18 cellular contexts compared by ENCODE assay signal in genomic region chr6:142940487-142940886, GRCh38. TPM values are rescaled to one million over a fixed set of nuclear protein-coding genes. Genes with fewer than 3 reads are reported as not detected.
DNase-seq lines count a peak whose midpoint lies in the region; ATAC-seq and TF ChIP-seq lines count a peak whose summit lies in the region.
"Had no signal": no experiment of that assay in that cellular context is flagged by ENCODE, and none has a peak within 500 bp of the region (broad histone marks: within the 10 kb centered on the region; RNA-seq: fewer than 3 reads in every experiment).

No MANE protein-coding gene starts in this region.

- intact Hi-C loops in OCI-LY7 (cut with micrococcal nuclease; ENCODE audit: unreplicated experiment) = loop anchor here (10.0 kb wide), 1 partner anchor 904 kb away; the partner anchor contains the start of gene LTV1

- no peak overlapping the region for H2AFZ ChIP-seq in OCI-LY7 (ENCODE audit: low read length)

- H3K9me3 Mint-ChIP-seq in activated CD4-positive, alpha-beta T cell treated with anti-CD3 and anti-CD28 coated beads, Interleukin-2, amount 10 ng/mL, durations not matched to agents 7 days and 5 days = no peaks in the 10 kb centered on the region
- peaks cover 0 to 5% (median 0%) of the 10 kb centered on the region in 9 donors for H3K9me3 Mint-ChIP-seq in naive thymus-derived CD8-positive, alpha-beta T cell
- H3K9me3 Mint-ChIP-seq: neural crest cell had no signal

- H3K9me2 ChIP-seq in OCI-LY7 (ENCODE audit: insufficient read depth, low read length) = no peaks in the 10 kb centered on the region

- H3K4me3 ChIP-seq in OCI-LY7 (ENCODE audit: low read depth, low read length, poor library complexity, severe bottlenecking) (peak overlapping the region; percentile 94), astrocyte of the spinal cord (ENCODE audit: low read depth, low read length) (no peak overlapping the region)
- H3K4me3 ChIP-seq: A549, left lung, SK-N-MC had no signal

- H3K27ac ChIP-seq in OCI-LY7 (ENCODE audit: low read depth, low read length, poor library complexity, severe bottlenecking) = peak overlapping the region; percentile 23
- H3K27ac ChIP-seq: A549, left lung, SK-N-MC had no signal

- BruUV-seq in OCI-LY7 (replicated peaks; lab: Mats Ljungman, UMichigan) = no TSS peak

- CTCF ChIA-PET in activated CD4-positive, alpha-beta T cell treated with anti-CD3 and anti-CD28 coated beads, Interleukin-2, amount 10 ng/mL, durations not matched to agents 7 days and 5 days (lab: Charles Lee) = no interaction called here
- CTCF ChIA-PET in OCI-LY7 (lab: Charles Lee; ENCODE audit: unreplicated experiment) = no interaction called here

- peaks cover 14% of the 10 kb centered on the region for H3K36me3 Mint-ChIP-seq in activated CD4-positive, alpha-beta T cell treated with anti-CD3 and anti-CD28 coated beads, Interleukin-2, amount 10 ng/mL, durations not matched to agents 7 days and 5 days (ENCODE audit: low read depth)
- H3K36me3 Mint-ChIP-seq in naive thymus-derived CD8-positive, alpha-beta T cell = peaks cover 2 to 8% (median 4%) of the 10 kb centered on the region in 3 donors

- peak overlapping the region; percentile 46 for H3K4me3 Mint-ChIP-seq in activated CD4-positive, alpha-beta T cell treated with anti-CD3 and anti-CD28 coated beads, Interleukin-2, amount 10 ng/mL, durations not matched to agents 7 days and 5 days
- peak overlapping the region; percentile 7 to 99 (median 94) for H3K4me3 Mint-ChIP-seq in naive thymus-derived CD8-positive, alpha-beta T cell
- H3K4me3 Mint-ChIP-seq: neural crest cell had no signal

- H3K27me3 Mint-ChIP-seq in activated CD4-positive, alpha-beta T cell treated with anti-CD3 and anti-CD28 coated beads, Interleukin-2, amount 10 ng/mL, durations not matched to agents 7 days and 5 days = no peaks in the 10 kb centered on the region
- peaks cover 0 to 6% (median 0%) of the 10 kb centered on the region in 5 donors for H3K27me3 Mint-ChIP-seq in naive thymus-derived CD8-positive, alpha-beta T cell

- peaks cover 68% of the 10 kb centered on the region for H3K4me1 Mint-ChIP-seq in activated CD4-positive, alpha-beta T cell treated with anti-CD3 and anti-CD28 coated beads, Interleukin-2, amount 10 ng/mL, durations not matched to agents 7 days and 5 days
- H3K4me1 Mint-ChIP-seq in naive thymus-derived CD8-positive, alpha-beta T cell = peaks cover 33 to 84% (median 71%) of the 10 kb centered on the region in 4 donors

- H3K4me1 ChIP-seq in OCI-LY7 (ENCODE audit: insufficient read depth, low read length, poor library complexity, severe bottlenecking) = peaks cover 73% of the 10 kb centered on the region

- peak overlapping the region; percentile 97 for H3K4me2 ChIP-seq in OCI-LY7 (ENCODE audit: low read length)
- H3K4me2 ChIP-seq: A549 had no signal

- no peak for DNase-seq in activated CD4-positive, alpha-beta T cell treated with anti-CD3 and anti-CD28 coated beads, Interleukin-2, amount 10 ng/mL, durations not matched to agents 7 days and 5 days
- no peak for DNase-seq in activated CD4-positive, alpha-beta T cell treated with anti-CD3 and anti-CD28 coated beads for 4 hours
- DNase-seq in OCI-LY7 (ENCODE audit: low spot score) (no peak), astrocyte of the spinal cord (ENCODE audit: low read depth, low spot score) (peak; percentile 45), GM20000 (ENCODE audit: low spot score) (no peak), NCI-H446 treated with DMSO at 0.1 percent for 48 hours (lab: John Stamatoyannopoulos, UW) (no peak)
- DNase-seq in naive thymus-derived CD8-positive, alpha-beta T cell = no peak
- DNase-seq: activated CD4-positive, CD25-positive, alpha-beta regulatory T cell treated with anti-CD3 and anti-CD28 coated beads, Interleukin-2, amount 50 U/mL, for 72 hours; amygdala; DMS53; head of caudate nucleus; left lung; NCI-H1694 treated with DMSO at 0.1 percent for 48 hours had no signal

- H3K9me3 ChIP-seq in OCI-LY7 (ENCODE audit: low read length) = peaks cover 14% of the 10 kb centered on the region; the same call in 1 of the 2 replicates
- H3K9me3 ChIP-seq: A549, left lung had no signal

- peaks cover 18% of the 10 kb centered on the region for H3K36me3 ChIP-seq in OCI-LY7 (ENCODE audit: insufficient read depth, low read length)
- H3K36me3 ChIP-seq: left lung had no signal

- H4K20me1 ChIP-seq in OCI-LY7 (ENCODE audit: insufficient read depth, low read length) = no peaks in the 10 kb centered on the region; the same call in 1 of the 2 replicates

- TF ChIP-seq CTCF in OCI-LY7 (conservative IDR thresholded peaks at IDR 0.05; ENCODE audit: low read length) = no peak
- no peak for TF ChIP-seq CTCF in astrocyte of the spinal cord (IDR thresholded peaks at IDR 0.05; ENCODE audit: low read depth, low read length)
- no peak for TF ChIP-seq CTCF in GM20000 (IDR thresholded peaks at IDR 0.05; ENCODE audit: extremely low read depth, missing control alignments)

- H3K79me2 ChIP-seq in OCI-LY7 (ENCODE audit: insufficient read depth, low read depth, low read length) = peaks cover 82% of the 10 kb centered on the region

- in situ Hi-C loops in astrocyte of the spinal cord (cut with HindIII; ENCODE audit: low sequenced_read_pairs) = no loop called here

- ATAC-seq in naive thymus-derived CD8-positive, alpha-beta T cell = no peak
- no peak for ATAC-seq in GM21526 (IDR thresholded peaks at IDR 0.05; ENCODE audit: low FRiP score, unreplicated experiment)
- ATAC-seq: A549, HepG2, left lung had no signal

- peak overlapping the region; percentile 60 for H3K27ac Mint-ChIP-seq in activated CD4-positive, alpha-beta T cell treated with anti-CD3 and anti-CD28 coated beads, Interleukin-2, amount 10 ng/mL, durations not matched to agents 7 days and 5 days
- peak overlapping the region; percentile 97 to 100 (median 100) for H3K27ac Mint-ChIP-seq in naive thymus-derived CD8-positive, alpha-beta T cell

- POLR2A ChIA-PET in activated CD4-positive, alpha-beta T cell treated with anti-CD3 and anti-CD28 coated beads, Interleukin-2, amount 10 ng/mL, durations not matched to agents 7 days and 5 days (lab: Charles Lee) = no interaction called here
- POLR2A ChIA-PET in OCI-LY7 (lab: Charles Lee) = interaction anchor here (0.6 to 1.7 kb wide), 2 partner anchors 10 to 18 kb away, joined by 3 to 4 read pairs; no protein-coding TSS in a partner anchor
- POLR2A ChIA-PET in naive thymus-derived CD8-positive, alpha-beta T cell (lab: Charles Lee) = interaction anchor here (0.9 to 8.0 kb wide), 2 partner anchors 12 to 14 kb away, joined by 3 to 128 read pairs; no protein-coding TSS in a partner anchor

RNA-seq across cellular contexts. Expression of gene HIVEP2, which starts 4.5 kb away (rescaled TPM):
- 10 to 100 TPM; 30.2 to 35.4 TPM for total RNA-seq in activated CD4-positive, alpha-beta T cell treated with anti-CD3 and anti-CD28 coated beads, Interleukin-2, amount 10 ng/mL, durations not matched to agents 7 days and 5 days
- total RNA-seq in OCI-LY7 (2014; rRNA removed; shearing (Covaris generic)) = 16.9 and 24.6 TPM in 2 replicates
- 18.8 and 21.9 TPM in 2 replicates for total RNA-seq in OCI-LY7 (2022)
- total RNA-seq in naive thymus-derived CD8-positive, alpha-beta T cell = 10 to 100 TPM; 84.8 to 99.2 TPM
- polyA plus RNA-seq in naive thymus-derived CD8-positive, alpha-beta T cell = 10 to 100 TPM in 2 of 3 donors, 1 to 10 TPM in 1; 6.5 to 17.1 (median 12.5) TPM
